8 cellular contexts compared by ENCODE assay signal in the genomic region with DNA sequence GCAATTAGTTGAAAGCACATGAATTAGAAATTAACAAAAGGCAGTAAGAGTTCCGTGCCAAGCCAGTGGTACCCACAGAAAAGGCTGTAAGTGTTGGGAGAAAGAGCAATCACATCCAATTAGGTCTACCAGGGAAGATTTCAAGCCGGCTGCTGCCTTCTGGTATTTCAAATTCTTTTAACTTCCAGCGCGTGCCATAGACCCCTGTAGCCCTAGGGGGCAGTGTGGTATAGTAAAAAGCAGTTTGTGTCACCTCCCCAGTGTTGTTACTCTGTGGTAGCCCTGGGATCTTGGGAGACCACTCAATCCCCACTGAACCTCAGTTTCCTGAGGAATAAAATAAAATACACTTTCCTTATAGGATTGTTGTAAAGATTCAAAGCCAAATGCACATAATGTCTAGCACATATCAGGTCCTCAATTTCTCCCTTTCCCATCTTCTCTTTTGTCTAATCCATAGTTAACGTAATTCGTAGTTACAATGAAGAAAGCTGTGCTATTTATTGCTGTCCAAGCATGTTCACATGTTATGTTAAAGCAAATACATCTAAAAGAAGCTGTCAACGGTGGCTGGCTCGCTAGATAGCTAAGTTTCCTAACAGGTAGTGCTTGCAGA.
DNase-seq lines count a peak whose midpoint lies in the region; ATAC-seq and TF ChIP-seq lines count a peak whose summit lies in the region.

No MANE protein-coding gene starts in this region.

- H3K9me3 ChIP-seq in neural cell (ENCODE audit: low read length), result no peaks in the 10 kb centered on the region

- TF ChIP-seq EP300 in neural cell (conservative IDR thresholded peaks at IDR 0.05; ENCODE audit: poor library complexity, severe bottlenecking), result no peak

- no peak overlapping the region for H3K4me2 ChIP-seq in neural cell (ENCODE audit: low read length)

- no peaks in the 10 kb centered on the region for H3F3A ChIP-seq in neural cell (ENCODE audit: insufficient read depth, low read length, poor library complexity, severe bottlenecking)

- DNase-seq in NCI-H526 treated with DMSO at 0.1 percent for 48 hours (lab: John Stamatoyannopoulos, UW) (peak; percentile 33), ecto neural progenitor cell (ENCODE audit: low spot score) (peak; percentile 68), HCEC 1CT (no peak)
- DNase-seq in activated CD8-positive, alpha-beta memory T cell treated with anti-CD3 and anti-CD28 coated beads, Interleukin-2, amount 50 U/mL, for 4 hours, result no peak

- H4K20me1 ChIP-seq in neural cell (ENCODE audit: insufficient read depth), result no peaks in the 10 kb centered on the region

- peak; percentile 71 for TF ChIP-seq RAD21 in neural cell (conservative IDR thresholded peaks at IDR 0.05)

- H3K79me2 ChIP-seq in neural cell (replicated peaks; ENCODE audit: insufficient read depth, low read length), result no peaks in the 10 kb centered on the region

- H2AFZ ChIP-seq in neural cell (ENCODE audit: low read depth, low read length), result no peak overlapping the region

- no peak overlapping the region for H3K4me3 ChIP-seq in neural cell (ENCODE audit: low read length)

- H3K9me2 ChIP-seq in neural cell (ENCODE audit: insufficient read depth, low read length), result no peaks in the 10 kb centered on the region

- H3K36me3 ChIP-seq in neural cell (ENCODE audit: insufficient read depth, low read length), result no peaks in the 10 kb centered on the region

- no peak overlapping the region for H3K9ac ChIP-seq in neural cell (ENCODE audit: low read length)

- H3K27ac ChIP-seq in C4-2B, result no peak overlapping the region
- H3K27ac ChIP-seq in neural cell (ENCODE audit: low read length), result no peak overlapping the region

- TF ChIP-seq CTCF in C4-2B (conservative IDR thresholded peaks at IDR 0.05), result peak; percentile 76
- peak; percentile 67 for TF ChIP-seq CTCF in neural cell (IDR thresholded peaks at IDR 0.05; ENCODE audit: poor library complexity, severe bottlenecking)

- peak; percentile 73 for ATAC-seq in GM18511 (IDR thresholded peaks at IDR 0.05; ENCODE audit: unreplicated experiment)
- peak; percentile 58 for ATAC-seq in HG03135 (IDR thresholded peaks at IDR 0.05; ENCODE audit: unreplicated experiment)

- no peaks in the 10 kb centered on the region for H3K27me3 ChIP-seq in neural cell (ENCODE audit: insufficient read depth, low read depth, low read length)

TF ChIP-seq in neural cell, 6 proteins besides CTCF, POLR2A, EP300 and RAD21:
- TF ChIP-seq MXI1 (conservative IDR thresholded peaks at IDR 0.05; ENCODE audit: poor library complexity, severe bottlenecking) (no peak), TAF1 (IDR thresholded peaks at IDR 0.05; ENCODE audit: low read depth) (no peak), SMC3 (conservative IDR thresholded peaks at IDR 0.05; ENCODE audit: poor library complexity) (peak; percentile 65), REST (IDR thresholded peaks at IDR 0.05; ENCODE audit: borderline replicate concordance) (no peak)

Comparison
In these comparisons a context has a peak if more than half of its experiments do, and no peak if none do; other contexts are left out.
1. DNase-seq: peak in NCI-H526 treated with DMSO at 0.1 percent for 48 hours (single experiment) and ecto neural progenitor cell (single experiment); none in activated CD8-positive, alpha-beta memory T cell treated with anti-CD3 and anti-CD28 coated beads, Interleukin-2, amount 50 U/mL, for 4 hours (single experiment) and HCEC 1CT (single experiment).